In genomic region chr13:50636007-50636704, GRCh38 we compare ENCODE assay signal across 9 cellular contexts.
DNase-seq lines count a peak whose midpoint lies in the region; ATAC-seq and TF ChIP-seq lines count a peak whose summit lies in the region.
"Had no signal": no experiment of that assay in that cellular context is flagged by ENCODE, and none has a peak within 500 bp of the region (broad histone marks: within the 10 kb centered on the region; RNA-seq: fewer than 3 reads in every experiment).

No MANE protein-coding gene starts in this region.

- H3K79me2 ChIP-seq in hepatocyte, result no peaks in the 10 kb centered on the region

- WGBS in hepatocyte (ENCODE audit: low lambda C conversion rate, missing lambda C conversion rate), result 57% methylated on average over 7 of the region's 7 CpGs

- no peaks in the 10 kb centered on the region for H3K9me3 ChIP-seq in Caco-2
- no peaks in the 10 kb centered on the region for H3K9me3 ChIP-seq in hepatocyte (ENCODE audit: low read depth)

- no peak overlapping the region for H3K4me3 ChIP-seq in Caco-2 (ENCODE audit: low read depth, low read length)
- no peak overlapping the region for H3K4me3 ChIP-seq in HL-60 (replicated peaks; ENCODE audit: insufficient read depth, low read length)
- H3K4me3 ChIP-seq in hepatocyte, result no peak overlapping the region

- no peaks in the 10 kb centered on the region for H3K9me3 Mint-ChIP-seq in Caco-2 (ENCODE audit: unreplicated experiment)
- no peaks in the 10 kb centered on the region for H3K9me3 Mint-ChIP-seq in activated T-helper 2 cell treated with anti-CD3 and anti-CD28 coated beads, Interferon-gamma antibody, Interleukin-2, Interleukin-4, amounts not matched to agents 10 μg/mL and 5 μg/mL and 100 μg/mL, durations not matched to agents 14 hours and 24 hours and 36 hours

- intact Hi-C loops in Caco-2 (cut with micrococcal nuclease; ENCODE audit: unreplicated experiment), result no loop called here
- intact Hi-C loops in activated T-helper 2 cell treated with anti-CD3 and anti-CD28 coated beads, Interferon-gamma antibody, Interleukin-2, Interleukin-4, amounts not matched to agents 10 μg/mL and 5 μg/mL and 100 μg/mL, durations not matched to agents 14 hours and 24 hours and 36 hours (cut with micrococcal nuclease), result no loop called here

- H3K36me3 Mint-ChIP-seq in Caco-2 (ENCODE audit: insufficient read depth, unreplicated experiment), result no peaks in the 10 kb centered on the region
- H3K36me3 Mint-ChIP-seq in activated T-helper 2 cell treated with anti-CD3 and anti-CD28 coated beads, Interferon-gamma antibody, Interleukin-2, Interleukin-4, amounts not matched to agents 10 μg/mL and 5 μg/mL and 100 μg/mL, durations not matched to agents 14 hours and 24 hours and 36 hours (ENCODE audit: low read depth), result no peaks in the 10 kb centered on the region

- H3K27ac ChIP-seq in HL-60 (replicated peaks) (peak overlapping the region; percentile 92), hepatocyte (peak overlapping the region; percentile 42)

- no peaks in the 10 kb centered on the region for H3K9me2 ChIP-seq in hepatocyte (replicated peaks; ENCODE audit: insufficient read depth)

- H3K27me3 Mint-ChIP-seq in Caco-2 (ENCODE audit: insufficient read depth, unreplicated experiment), result no peaks in the 10 kb centered on the region
- peaks cover 11% of the 10 kb centered on the region for H3K27me3 Mint-ChIP-seq in activated T-helper 2 cell treated with anti-CD3 and anti-CD28 coated beads, Interferon-gamma antibody, Interleukin-2, Interleukin-4, amounts not matched to agents 10 μg/mL and 5 μg/mL and 100 μg/mL, durations not matched to agents 14 hours and 24 hours and 36 hours (ENCODE audit: low read depth)

- H3K27me3 ChIP-seq in Caco-2 (replicated peaks; ENCODE audit: control insufficient read depth, insufficient read depth, low read length) (no peaks in the 10 kb centered on the region), HL-60 (ENCODE audit: insufficient read depth, poor library complexity, severe bottlenecking) (no peaks in the 10 kb centered on the region), hepatocyte (no peaks in the 10 kb centered on the region)

- H3K4me2 ChIP-seq in hepatocyte, result peak overlapping the region; percentile 15

- no peaks in the 10 kb centered on the region for H4K20me1 ChIP-seq in hepatocyte (ENCODE audit: insufficient read depth, poor library complexity, severe bottlenecking)

- H3K27ac Mint-ChIP-seq in Caco-2 (ENCODE audit: unreplicated experiment), result peak overlapping the region; percentile 34
- no peak overlapping the region for H3K27ac Mint-ChIP-seq in activated T-helper 2 cell treated with anti-CD3 and anti-CD28 coated beads, Interferon-gamma antibody, Interleukin-2, Interleukin-4, amounts not matched to agents 10 μg/mL and 5 μg/mL and 100 μg/mL, durations not matched to agents 14 hours and 24 hours and 36 hours

- H3K36me3 ChIP-seq in Caco-2 (ENCODE audit: control insufficient read depth, insufficient read depth, low read length) (no peaks in the 10 kb centered on the region), hepatocyte (replicated peaks; ENCODE audit: insufficient read depth, low read depth) (no peaks in the 10 kb centered on the region)

- CTCF ChIA-PET in Caco-2 (lab: Charles Lee), result interaction anchor here (0.5 kb wide), 1 partner anchor 165 kb away, joined by 3 read pairs; no protein-coding TSS in a partner anchor

- no peak for TF ChIP-seq CTCF in Caco-2 (IDR thresholded peaks at IDR 0.05; ENCODE audit: insufficient read depth in 1 of 2, low read depth in 1 of 2, low read length in 1 of 2, severe bottlenecking in 1 of 2, unreplicated experiment in 1 of 2)
- no peak for TF ChIP-seq CTCF in HL-60 (IDR thresholded peaks at IDR 0.05; ENCODE audit: insufficient read depth, low read length)
- TF ChIP-seq CTCF in hepatocyte (IDR thresholded peaks at IDR 0.05; ENCODE audit: poor library complexity), result no peak

- H3K4me1 ChIP-seq in Caco-2 (no peaks in the 10 kb centered on the region), hepatocyte (ENCODE audit: insufficient read depth) (no peaks in the 10 kb centered on the region)

- ATAC-seq in GM21360 (IDR thresholded peaks at IDR 0.05; ENCODE audit: unreplicated experiment), result peak; percentile 80
- no peak for ATAC-seq in SK-N-SH treated with all-trans-retinoic acid at 6 μM for 48 hours

- H3K4me3 Mint-ChIP-seq in Caco-2 (ENCODE audit: unreplicated experiment), result no peak overlapping the region
- no peak overlapping the region for H3K4me3 Mint-ChIP-seq in activated T-helper 2 cell treated with anti-CD3 and anti-CD28 coated beads, Interferon-gamma antibody, Interleukin-2, Interleukin-4, amounts not matched to agents 10 μg/mL and 5 μg/mL and 100 μg/mL, durations not matched to agents 14 hours and 24 hours and 36 hours (ENCODE audit: low read depth)

- POLR2A ChIA-PET in Caco-2 (lab: Charles Lee), result no interaction called here

- peaks cover 10% of the 10 kb centered on the region for H3K4me1 Mint-ChIP-seq in Caco-2 (ENCODE audit: low read depth, unreplicated experiment)
- H3K4me1 Mint-ChIP-seq in activated T-helper 2 cell treated with anti-CD3 and anti-CD28 coated beads, Interferon-gamma antibody, Interleukin-2, Interleukin-4, amounts not matched to agents 10 μg/mL and 5 μg/mL and 100 μg/mL, durations not matched to agents 14 hours and 24 hours and 36 hours (ENCODE audit: low read depth), result peaks cover 4% of the 10 kb centered on the region

- peak overlapping the region; percentile 7 for H2AFZ ChIP-seq in hepatocyte

- no TSS peak for BruUV-seq in Caco-2 (replicated peaks; lab: Mats Ljungman, UMichigan)

- DNase-seq in Caco-2, result peak in 1 of 2 experiments; percentile 31
- peak; percentile 12 to 66 for DNase-seq in HL-60 (ENCODE audit: low read depth in 1 of 2, low spot score in 1 of 2)
- peak; percentile 45 for DNase-seq in hepatocyte (ENCODE audit: low spot score)
- DNase-seq in foreskin melanocyte, result no peak
- DNase-seq in activated T-helper 2 cell treated with anti-CD3 and anti-CD28 coated beads, Interferon-gamma antibody, Interleukin-2, Interleukin-4, amounts not matched to agents 10 μg/mL and 5 μg/mL and 100 μg/mL, durations not matched to agents 14 hours and 24 hours and 36 hours (ENCODE audit: low spot score), result no peak
- DNase-seq in stimulated activated CD4-positive, alpha-beta T cell treated with anti-CD3 and anti-CD28 coated beads, Interleukin-4, amount 100 ng/mL, for 1 hour, result no peak
- DNase-seq: SHP77 had no signal

TF ChIP-seq in SK-N-SH treated with all-trans-retinoic acid at 6 μM for 48 hours, 23 proteins besides CTCF, POLR2A, EP300 and RAD21:
- TF ChIP-seq GLIS3 (CRISPR knock-in tag; IDR thresholded peaks at IDR 0.05), result no peak
- no peak for TF ChIP-seq ESRRG (CRISPR knock-in tag; IDR thresholded peaks at IDR 0.05)
- TF ChIP-seq, protein P1, sequence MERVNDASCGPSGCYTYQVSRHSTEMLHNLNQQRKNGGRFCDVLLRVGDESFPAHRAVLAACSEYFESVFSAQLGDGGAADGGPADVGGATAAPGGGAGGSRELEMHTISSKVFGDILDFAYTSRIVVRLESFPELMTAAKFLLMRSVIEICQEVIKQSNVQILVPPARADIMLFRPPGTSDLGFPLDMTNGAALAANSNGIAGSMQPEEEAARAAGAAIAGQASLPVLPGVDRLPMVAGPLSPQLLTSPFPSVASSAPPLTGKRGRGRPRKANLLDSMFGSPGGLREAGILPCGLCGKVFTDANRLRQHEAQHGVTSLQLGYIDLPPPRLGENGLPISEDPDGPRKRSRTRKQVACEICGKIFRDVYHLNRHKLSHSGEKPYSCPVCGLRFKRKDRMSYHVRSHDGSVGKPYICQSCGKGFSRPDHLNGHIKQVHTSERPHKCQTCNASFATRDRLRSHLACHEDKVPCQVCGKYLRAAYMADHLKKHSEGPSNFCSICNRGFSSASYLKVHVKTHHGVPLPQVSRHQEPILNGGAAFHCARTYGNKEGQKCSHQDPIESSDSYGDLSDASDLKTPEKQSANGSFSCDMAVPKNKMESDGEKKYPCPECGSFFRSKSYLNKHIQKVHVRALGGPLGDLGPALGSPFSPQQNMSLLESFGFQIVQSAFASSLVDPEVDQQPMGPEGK (CRISPR knock-in tag; IDR thresholded peaks at IDR 0.05; ENCODE audit: borderline replicate concordance), result no peak
- TF ChIP-seq ZNF565 (CRISPR knock-in tag; conservative IDR thresholded peaks at IDR 0.05; ENCODE audit: low read depth), result no peak
- TF ChIP-seq ZC3H10 (CRISPR knock-in tag; IDR thresholded peaks at IDR 0.05), result no peak
- TF ChIP-seq TCF4 (CRISPR knock-in tag; IDR thresholded peaks at IDR 0.05; ENCODE audit: borderline replicate concordance), result no peak
- TF ChIP-seq PPARA (CRISPR knock-in tag; IDR thresholded peaks at IDR 0.05; ENCODE audit: borderline replicate concordance), result no peak
- no peak for TF ChIP-seq TOX (CRISPR knock-in tag; IDR thresholded peaks at IDR 0.05; ENCODE audit: borderline replicate concordance)
- no peak for TF ChIP-seq ISL1 (CRISPR knock-in tag; IDR thresholded peaks at IDR 0.05)
- no peak for TF ChIP-seq CSRNP3 (CRISPR knock-in tag; IDR thresholded peaks at IDR 0.05)
- no peak for TF ChIP-seq ZFP3 (CRISPR knock-in tag; IDR thresholded peaks at IDR 0.05)
- no peak for TF ChIP-seq ZNF70 (CRISPR knock-in tag; IDR thresholded peaks at IDR 0.05)
- TF ChIP-seq ZNF8 (CRISPR knock-in tag; IDR thresholded peaks at IDR 0.05), result no peak

Comparison
In these comparisons a context has a peak if more than half of its experiments do, and no peak if none do; other contexts are left out.
1. DNase-seq: peak in HL-60 (2 of 2) and hepatocyte (single experiment); none in foreskin melanocyte (single experiment), activated T-helper 2 cell treated with anti-CD3 and anti-CD28 coated beads, Interferon-gamma antibody, Interleukin-2, Interleukin-4, amounts not matched to agents 10 μg/mL and 5 μg/mL and 100 μg/mL, durations not matched to agents 14 hours and 24 hours and 36 hours (single experiment) and stimulated activated CD4-positive, alpha-beta T cell treated with anti-CD3 and anti-CD28 coated beads, Interleukin-4, amount 100 ng/mL, for 1 hour (single experiment).